Comparison of ENCODE assay signal across 8 cellular contexts in genomic region chr9:121353246-121353975, GRCh38. TPM values are rescaled to one million over a fixed set of nuclear protein-coding genes. Genes with fewer than 3 reads are reported as not detected.
DNase-seq lines count a peak whose midpoint lies in the region; ATAC-seq and TF ChIP-seq lines count a peak whose summit lies in the region.

No MANE protein-coding gene starts in this region.

- H3K27me3 ChIP-seq in colonic mucosa = no peaks in the 10 kb centered on the region

- H3K36me3 ChIP-seq in colonic mucosa = no peaks in the 10 kb centered on the region

- peak; percentile 89 for ATAC-seq in GM21576 (IDR thresholded peaks at IDR 0.05; ENCODE audit: unreplicated experiment)

- H3K9me3 ChIP-seq in colonic mucosa = no peaks in the 10 kb centered on the region

- no peak overlapping the region for H3K4me3 ChIP-seq in GM12865 (ENCODE audit: low read depth, low read length)
- no peak overlapping the region for H3K4me3 ChIP-seq in colonic mucosa

- peak; percentile 54 for DNase-seq in GM12865 (ENCODE audit: low read depth)
- DNase-seq in NOMO-1 treated with DMSO at 0.1 percent for 48 hours (lab: John Stamatoyannopoulos, UW; ENCODE audit: unreplicated experiment) = peak; percentile 44
- DNase-seq in colonic mucosa = no peak
- DNase-seq in stimulated activated CD4-positive, alpha-beta T cell treated with anti-CD3 and anti-CD28 coated beads, TNF-alpha, amount 100 ng/mL, for 1 hour (ENCODE audit: low read depth in 3 of 3, low spot score in 1 of 3) = peak in 2 of 3 donors; percentile 9 to 10
- no peak for DNase-seq in NCI-H187 (lab: John Stamatoyannopoulos, UW)
- DNase-seq in NCI-H2227 treated with DMSO at 0.1 percent for 48 hours (lab: John Stamatoyannopoulos, UW) = no peak
- no peak for DNase-seq in OCI-M2 (lab: John Stamatoyannopoulos, UW; ENCODE audit: unreplicated experiment)

- H3K9ac ChIP-seq in colonic mucosa (ENCODE audit: low read depth in 2 of 2, low read length in 2 of 2) = no peak overlapping the region

- intact Hi-C loops in colonic mucosa (cut with DNase I) = no loop called here

- TF ChIP-seq CTCF in GM12865 (IDR thresholded peaks at IDR 0.05; ENCODE audit: insufficient read depth, low read depth, low read length, missing control alignments) (no peak), colonic mucosa (IDR thresholded peaks at IDR 0.05) (no peak)

- H3K27ac ChIP-seq in colonic mucosa = peak overlapping the region; percentile 39

- peaks cover 11% of the 10 kb centered on the region for H3K4me1 ChIP-seq in colonic mucosa

RNA-seq across cellular contexts. Expression of gene STOM, which starts 16.6 kb away (rescaled TPM):
- 100 to 1,000 TPM in 1 of 2 donors, 10 to 100 TPM in 1; 58.7 to 110 TPM for total RNA-seq in colonic mucosa

Comparison
In these comparisons a context has a peak if more than half of its experiments do, and no peak if none do; other contexts are left out.
1. DNase-seq: peak in GM12865 (single experiment), NOMO-1 treated with DMSO at 0.1 percent for 48 hours (single experiment) and stimulated activated CD4-positive, alpha-beta T cell treated with anti-CD3 and anti-CD28 coated beads, TNF-alpha, amount 100 ng/mL, for 1 hour (2 of 3); none in colonic mucosa (single experiment), NCI-H187 (0 of 2), NCI-H2227 treated with DMSO at 0.1 percent for 48 hours (single experiment) and OCI-M2 (single experiment).